Comparison of ENCODE assay signal across 36 cellular contexts in genomic region chr11:17983569-17983968, GRCh38.
"Had no signal": no experiment of that assay in that cellular context is flagged by ENCODE, and none has a peak within 500 bp of the region (broad histone marks: within the 10 kb centered on the region; RNA-seq: fewer than 3 reads in every experiment).

No MANE protein-coding gene starts in this region.

- H3K36me3 ChIP-seq: breast epithelium had no signal

- H3K27ac ChIP-seq: breast epithelium, VCaP had no signal

- H3K27ac Mint-ChIP-seq: activated B cell treated with CpG ODN at 0.5 μM for 24 hours; activated CD4-positive, alpha-beta memory T cell treated with anti-CD3 and anti-CD28 coated beads, Interleukin-2, amount 10 ng/mL, durations not matched to agents 7 days and 5 days; activated CD4-positive, alpha-beta T cell treated with anti-CD3 and anti-CD28 coated beads for 36 hours; activated CD4-positive, alpha-beta T cell treated with anti-CD3 and anti-CD28 coated beads, Interleukin-2, amount 10 ng/mL, durations not matched to agents 7 days and 5 days; activated CD8-positive, alpha-beta memory T cell treated with anti-CD3 and anti-CD28 coated beads, Interleukin-2, amount 10 ng/mL, durations not matched to agents 7 days and 5 days; activated CD8-positive, alpha-beta T cell treated with anti-CD3 and anti-CD28 coated beads, Interleukin-2, amount 10 ng/mL, durations not matched to agents 7 days and 5 days; activated naive CD4-positive, alpha-beta T cell treated with anti-CD3 and anti-CD28 coated beads, Interleukin-2, amount 10 ng/mL, durations not matched to agents 7 days and 5 days; activated naive CD4-positive, alpha-beta T cell treated with anti-CD3 and anti-CD28 coated beads, Interleukin-2, amount 50 U/mL, for 24 hours; activated naive CD8-positive, alpha-beta T cell; activated naive CD8-positive, alpha-beta T cell treated with anti-CD3 and anti-CD28 coated beads, Interleukin-2, amount 10 ng/mL, durations not matched to agents 7 days and 5 days; activated naive CD8-positive, alpha-beta T cell treated with anti-CD3 and anti-CD28 coated beads, Interleukin-2, amount 50 U/mL, for 24 hours; activated T-cell treated with anti-CD3 and anti-CD28 coated beads, Interleukin-2, amount 50 U/mL, for 24 hours; activated T-helper 2 cell treated with anti-CD3 and anti-CD28 coated beads, Interferon-gamma antibody, Interleukin-2, Interleukin-4, amounts not matched to agents 10 μg/mL and 5 μg/mL and 100 μg/mL, durations not matched to agents 14 hours and 24 hours and 36 hours; brain; T-helper 1 cell treated with Interleukin-12 subunit alpha and Interleukin-12 subunit beta and Interleukin-4 antibody, amounts not matched to agents 30 μg/mL and 1 μg/mL, for 36 hours; T-helper 2 cell treated with Interferon-gamma antibody and Interleukin-4, amounts not matched to agents 5 μg/mL and 100 μg/mL, for 36 hours had no signal

- H3K4me3 Mint-ChIP-seq: activated B cell treated with CpG ODN at 0.5 μM for 24 hours; activated CD4-positive, alpha-beta memory T cell treated with anti-CD3 and anti-CD28 coated beads, Interleukin-2, amount 10 ng/mL, durations not matched to agents 7 days and 5 days; activated CD4-positive, alpha-beta T cell treated with anti-CD3 and anti-CD28 coated beads for 36 hours; activated CD4-positive, alpha-beta T cell treated with anti-CD3 and anti-CD28 coated beads, Interleukin-2, amount 10 ng/mL, durations not matched to agents 7 days and 5 days; activated CD8-positive, alpha-beta memory T cell treated with anti-CD3 and anti-CD28 coated beads, Interleukin-2, amount 10 ng/mL, durations not matched to agents 7 days and 5 days; activated CD8-positive, alpha-beta T cell treated with anti-CD3 and anti-CD28 coated beads, Interleukin-2, amount 10 ng/mL, durations not matched to agents 7 days and 5 days; activated naive CD4-positive, alpha-beta T cell treated with anti-CD3 and anti-CD28 coated beads, Interleukin-2, amount 10 ng/mL, durations not matched to agents 7 days and 5 days; activated naive CD4-positive, alpha-beta T cell treated with anti-CD3 and anti-CD28 coated beads, Interleukin-2, amount 50 U/mL, for 24 hours; activated naive CD8-positive, alpha-beta T cell; activated naive CD8-positive, alpha-beta T cell treated with anti-CD3 and anti-CD28 coated beads, Interleukin-2, amount 10 ng/mL, durations not matched to agents 7 days and 5 days; activated naive CD8-positive, alpha-beta T cell treated with anti-CD3 and anti-CD28 coated beads, Interleukin-2, amount 50 U/mL, for 24 hours; activated T-cell treated with anti-CD3 and anti-CD28 coated beads, Interleukin-2, amount 50 U/mL, for 24 hours; brain; T-helper 1 cell treated with Interleukin-12 subunit alpha and Interleukin-12 subunit beta and Interleukin-4 antibody, amounts not matched to agents 30 μg/mL and 1 μg/mL, for 36 hours; T-helper 2 cell treated with Interferon-gamma antibody and Interleukin-4, amounts not matched to agents 5 μg/mL and 100 μg/mL, for 36 hours had no signal

- H3K9me3 Mint-ChIP-seq: activated B cell treated with CpG ODN at 0.5 μM for 24 hours; activated CD4-positive, alpha-beta memory T cell treated with anti-CD3 and anti-CD28 coated beads, Interleukin-2, amount 10 ng/mL, durations not matched to agents 7 days and 5 days; activated naive CD4-positive, alpha-beta T cell treated with anti-CD3 and anti-CD28 coated beads, Interleukin-2, amount 50 U/mL, for 24 hours; activated T-cell treated with anti-CD3 and anti-CD28 coated beads, Interleukin-2, amount 50 U/mL, for 24 hours; activated T-helper 2 cell treated with anti-CD3 and anti-CD28 coated beads, Interferon-gamma antibody, Interleukin-2, Interleukin-4, amounts not matched to agents 10 μg/mL and 5 μg/mL and 100 μg/mL, durations not matched to agents 14 hours and 24 hours and 36 hours; brain; T-helper 2 cell treated with Interferon-gamma antibody and Interleukin-4, amounts not matched to agents 5 μg/mL and 100 μg/mL, for 36 hours had no signal

- H3K27me3 Mint-ChIP-seq: activated B cell treated with CpG ODN at 0.5 μM for 24 hours; activated CD4-positive, alpha-beta memory T cell treated with anti-CD3 and anti-CD28 coated beads, Interleukin-2, amount 10 ng/mL, durations not matched to agents 7 days and 5 days; activated CD4-positive, alpha-beta T cell treated with anti-CD3 and anti-CD28 coated beads for 36 hours; activated CD4-positive, alpha-beta T cell treated with anti-CD3 and anti-CD28 coated beads, Interleukin-2, amount 10 ng/mL, durations not matched to agents 7 days and 5 days; activated CD8-positive, alpha-beta memory T cell treated with anti-CD3 and anti-CD28 coated beads, Interleukin-2, amount 10 ng/mL, durations not matched to agents 7 days and 5 days; activated naive CD4-positive, alpha-beta T cell treated with anti-CD3 and anti-CD28 coated beads, Interleukin-2, amount 10 ng/mL, durations not matched to agents 7 days and 5 days; activated naive CD4-positive, alpha-beta T cell treated with anti-CD3 and anti-CD28 coated beads, Interleukin-2, amount 50 U/mL, for 24 hours; activated naive CD8-positive, alpha-beta T cell; activated naive CD8-positive, alpha-beta T cell treated with anti-CD3 and anti-CD28 coated beads, Interleukin-2, amount 10 ng/mL, durations not matched to agents 7 days and 5 days; activated naive CD8-positive, alpha-beta T cell treated with anti-CD3 and anti-CD28 coated beads, Interleukin-2, amount 50 U/mL, for 24 hours; activated T-cell treated with anti-CD3 and anti-CD28 coated beads, Interleukin-2, amount 50 U/mL, for 24 hours; brain had no signal

- ATAC-seq: activated CD4-positive, alpha-beta T cell treated with anti-CD3 and anti-CD28 coated beads for 36 hours; activated CD4-positive, CD25-positive, alpha-beta regulatory T cell treated with anti-CD3 and anti-CD28 coated beads, Interleukin-2, amount 50 U/mL, for 24 hours; activated CD8-positive, alpha-beta memory T cell treated with anti-CD3 and anti-CD28 coated beads, Interleukin-2, amount 10 ng/mL, durations not matched to agents 7 days and 5 days; activated CD8-positive, alpha-beta T cell treated with anti-CD3 and anti-CD28 coated beads, Interleukin-2, amount 10 ng/mL, durations not matched to agents 7 days and 5 days; activated naive CD8-positive, alpha-beta T cell treated with anti-CD3 and anti-CD28 coated beads, Interleukin-2, amount 50 U/mL, for 24 hours had no signal

- H3K4me1 Mint-ChIP-seq: activated B cell treated with CpG ODN at 0.5 μM for 24 hours; activated CD4-positive, alpha-beta memory T cell treated with anti-CD3 and anti-CD28 coated beads, Interleukin-2, amount 10 ng/mL, durations not matched to agents 7 days and 5 days; activated CD4-positive, alpha-beta T cell treated with anti-CD3 and anti-CD28 coated beads for 36 hours; activated CD4-positive, alpha-beta T cell treated with anti-CD3 and anti-CD28 coated beads, Interleukin-2, amount 10 ng/mL, durations not matched to agents 7 days and 5 days; activated CD8-positive, alpha-beta memory T cell treated with anti-CD3 and anti-CD28 coated beads, Interleukin-2, amount 10 ng/mL, durations not matched to agents 7 days and 5 days; activated naive CD4-positive, alpha-beta T cell treated with anti-CD3 and anti-CD28 coated beads, Interleukin-2, amount 10 ng/mL, durations not matched to agents 7 days and 5 days; activated naive CD4-positive, alpha-beta T cell treated with anti-CD3 and anti-CD28 coated beads, Interleukin-2, amount 50 U/mL, for 24 hours; activated naive CD8-positive, alpha-beta T cell treated with anti-CD3 and anti-CD28 coated beads, Interleukin-2, amount 50 U/mL, for 24 hours had no signal

- DNase-seq: activated B cell treated with CpG ODN at 0.5 μM for 24 hours; activated CD4-positive, alpha-beta memory T cell treated with anti-CD3 and anti-CD28 coated beads, Interleukin-2, amount 10 ng/mL, durations not matched to agents 7 days and 5 days; activated CD4-positive, alpha-beta T cell treated with anti-CD3 and anti-CD28 coated beads for 1 hour; activated CD4-positive, alpha-beta T cell treated with anti-CD3 and anti-CD28 coated beads for 36 hours; activated CD4-positive, alpha-beta T cell treated with anti-CD3 and anti-CD28 coated beads for 48 hours; activated CD4-positive, alpha-beta T cell treated with anti-CD3 and anti-CD28 coated beads, Interleukin-2, amount 10 ng/mL, durations not matched to agents 7 days and 5 days; activated CD4-positive, alpha-beta T cell treated with anti-CD3 and anti-CD28 coated beads, Interleukin-2, amount 50 U/mL, for 48 hours; activated CD8-positive, alpha-beta memory T cell treated with anti-CD3 and anti-CD28 coated beads for 24 hours; activated CD8-positive, alpha-beta memory T cell treated with anti-CD3 and anti-CD28 coated beads, Interleukin-2, amount 10 ng/mL, durations not matched to agents 7 days and 5 days; activated CD8-positive, alpha-beta memory T cell treated with anti-CD3 and anti-CD28 coated beads, Interleukin-2, amount 50 U/mL, for 48 hours; activated CD8-positive, alpha-beta T cell treated with anti-CD3 and anti-CD28 coated beads, Interleukin-2, amount 10 ng/mL, durations not matched to agents 7 days and 5 days; activated effector memory CD4-positive, alpha-beta T cell treated with Interleukin-2 at 50 U/mL for 16 hours; activated gamma-delta T cell; activated naive CD4-positive, alpha-beta T cell treated with anti-CD3 and anti-CD28 coated beads, Interleukin-2, amount 10 ng/mL, durations not matched to agents 7 days and 5 days; activated naive CD4-positive, alpha-beta T cell treated with Interleukin-2 at 50 U/mL for 16 hours; activated naive CD8-positive, alpha-beta T cell treated with anti-CD3 and anti-CD28 coated beads, Interleukin-2, amount 10 ng/mL, durations not matched to agents 7 days and 5 days; activated naive CD8-positive, alpha-beta T cell treated with anti-CD3 and anti-CD28 coated beads, Interleukin-2, amount 50 U/mL, for 24 hours; activated T-cell treated with anti-CD3 and anti-CD28 coated beads, Interleukin-2, amount 50 U/mL, for 24 hours; activated T-cell treated with anti-CD3 and anti-CD28 coated beads, Interleukin-2, amount 50 U/mL, for 48 hours; amygdala; anterior cingulate cortex; central memory CD4-positive, alpha-beta T cell; T-helper 1 cell; T-helper 2 cell; T-helper 9 cell had no signal

- H3K9me3 ChIP-seq: ascending aorta, breast epithelium had no signal

- FAIRE-seq: TTC549 had no signal

- H3K27me3 ChIP-seq: ascending aorta, breast epithelium had no signal

- H3K4me3 ChIP-seq: ascending aorta, breast epithelium had no signal
